Comparison of ENCODE assay signal across 22 cellular contexts in the genomic region with DNA sequence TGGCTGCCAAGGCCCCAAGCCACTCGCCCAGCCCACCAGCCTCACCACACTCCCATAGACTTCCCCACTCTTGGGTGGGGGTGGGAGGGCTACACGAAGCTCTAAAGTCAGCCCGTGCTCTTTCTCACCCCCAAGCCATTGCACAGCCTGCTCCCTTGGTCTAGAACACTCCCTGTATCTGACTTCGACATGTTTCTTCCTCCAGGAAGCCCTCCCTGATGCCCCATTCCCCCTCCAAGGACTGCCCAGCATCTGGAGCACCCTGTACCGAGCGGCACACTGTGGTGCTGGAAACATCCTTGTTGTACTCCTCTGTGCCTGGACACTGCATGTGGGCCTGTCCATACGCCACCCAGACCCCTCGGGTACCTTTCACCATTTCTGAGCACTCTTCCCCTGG. TPM values are rescaled to one million over a fixed set of nuclear protein-coding genes. Genes with fewer than 3 reads are reported as not detected.
A peak's percentile ranks its signal among the peaks of the same experiment; 100 is the strongest.
DNase-seq lines count a peak whose midpoint lies in the region; ATAC-seq and TF ChIP-seq lines count a peak whose summit lies in the region.
"Had no signal": no experiment of that assay in that cellular context is flagged by ENCODE, and none has a peak within 500 bp of the region (broad histone marks: within the 10 kb centered on the region; RNA-seq: fewer than 3 reads in every experiment).

No MANE protein-coding gene starts in this region.

- H3K9me3 Mint-ChIP-seq in WTC11, result no peaks in the 10 kb centered on the region
- H3K9me3 Mint-ChIP-seq in nephron progenitor cell, result no peaks in the 10 kb centered on the region
- H3K9me3 Mint-ChIP-seq: CD8-positive, alpha-beta T cell had no signal

- no peak for TF ChIP-seq CTCF in WTC11 (IDR thresholded peaks at IDR 0.05)
- no peak for TF ChIP-seq CTCF in coronary artery (IDR thresholded peaks at IDR 0.05)
- TF ChIP-seq CTCF in nephron progenitor cell (IDR thresholded peaks at IDR 0.05), result no peak

- H3K27ac Mint-ChIP-seq in WTC11, result 0 out of 2 replicates have a peak overlapping the region, but pooled peaks have one; percentile 52
- peak overlapping the region; percentile 86 for H3K27ac Mint-ChIP-seq in nephron progenitor cell
- H3K27ac Mint-ChIP-seq: B cell; CD8-positive, alpha-beta T cell had no signal

- POLR2A ChIA-PET in WTC11 (lab: Charles Lee), result no interaction called here

- H3K4me1 ChIP-seq in SJCRH30, result no peaks in the 10 kb centered on the region
- H3K4me1 ChIP-seq: Caco-2 had no signal

- H3K4me1 Mint-ChIP-seq in WTC11, result peaks cover 26% of the 10 kb centered on the region
- peaks cover 61% of the 10 kb centered on the region for H3K4me1 Mint-ChIP-seq in nephron progenitor cell
- H3K4me1 Mint-ChIP-seq: B cell had no signal

- no peak overlapping the region for H3K27ac ChIP-seq in coronary artery
- no peak overlapping the region for H3K27ac ChIP-seq in SJCRH30
- H3K27ac ChIP-seq: C4-2B, KMS-11 had no signal

- H3K4me3 ChIP-seq in coronary artery (no peak overlapping the region), SJCRH30 (no peak overlapping the region)
- H3K4me3 ChIP-seq: GM12878 had no signal

- H3K27me3 Mint-ChIP-seq in WTC11 (ENCODE audit: low read depth), result no peaks in the 10 kb centered on the region
- peaks cover 3% of the 10 kb centered on the region for H3K27me3 Mint-ChIP-seq in nephron progenitor cell (ENCODE audit: low read depth, poor library complexity)

- CTCF ChIA-PET in WTC11 (lab: Charles Lee), result interaction anchor here (0.8 to 2.8 kb wide), 6 partner anchors 8 to 194 kb away, joined by 3 to 15 read pairs (median 4); no protein-coding TSS in a partner anchor

- no peak overlapping the region for H3K4me3 Mint-ChIP-seq in WTC11
- no peak overlapping the region for H3K4me3 Mint-ChIP-seq in nephron progenitor cell
- H3K4me3 Mint-ChIP-seq: B cell; CD8-positive, alpha-beta T cell had no signal

- DNase-seq in WTC11 (ENCODE audit: low spot score) (no peak), coronary artery (ENCODE audit: low spot score) (peak; percentile 22), nephron progenitor cell (no peak), ureter (ENCODE audit: low spot score) (peak; percentile 18), SJCRH30 (no peak), SHP77 treated with DMSO at 0.1 percent for 48 hours (lab: John Stamatoyannopoulos, UW) (no peak)
- DNase-seq: Caco-2, GDM1, IMR-90, NCI-H1048, NCI-H1417, NCI-H2029 treated with DMSO at 0.1 percent for 48 hours, NCI-H446 treated with DMSO at 0.1 percent for 48 hours, NCI-H526, Right ventricle myocardium superior, RPMI8226 had no signal

- H3K9me3 ChIP-seq in SJCRH30 (replicated peaks), result no peaks in the 10 kb centered on the region
- H3K9me3 ChIP-seq: Caco-2 had no signal

- H3K36me3 ChIP-seq in SJCRH30, result no peaks in the 10 kb centered on the region

- ATAC-seq in WTC11, result no peak
- ATAC-seq in GM21825 (IDR thresholded peaks at IDR 0.05; ENCODE audit: unreplicated experiment), result no peak
- ATAC-seq: CD8-positive, alpha-beta T cell; GM12878 had no signal

- H3K36me3 Mint-ChIP-seq in WTC11 (no peaks in the 10 kb centered on the region), nephron progenitor cell (ENCODE audit: low read depth) (no peaks in the 10 kb centered on the region)
- H3K36me3 Mint-ChIP-seq: CD8-positive, alpha-beta T cell had no signal

- 0 out of 2 replicates have a peak, but pooled peaks cover 3% of the 10 kb centered on the region for H3K27me3 ChIP-seq in SJCRH30

TF ChIP-seq in WTC11, 78 proteins besides CTCF, POLR2A, EP300 and RAD21 (continues in another document):
- TF ChIP-seq MXD4 (CRISPR knock-in tag; IDR thresholded peaks at IDR 0.05; ENCODE audit: borderline replicate concordance) (no peak), ZNF121 (CRISPR knock-in tag; IDR thresholded peaks at IDR 0.05) (no peak), ELF4 (CRISPR knock-in tag; IDR thresholded peaks at IDR 0.05; ENCODE audit: low read depth) (no peak), ESRRA (CRISPR knock-in tag; IDR thresholded peaks at IDR 0.05; ENCODE audit: borderline replicate concordance) (no peak), JAZF1 (CRISPR knock-in tag; IDR thresholded peaks at IDR 0.05) (no peak), TEAD1 (CRISPR knock-in tag; IDR thresholded peaks at IDR 0.05) (no peak), FOXJ3 (CRISPR knock-in tag; IDR thresholded peaks at IDR 0.05; ENCODE audit: borderline replicate concordance) (no peak), ZNF138 (CRISPR knock-in tag; conservative IDR thresholded peaks at IDR 0.05) (no peak)
- TF ChIP-seq, protein P1, sequence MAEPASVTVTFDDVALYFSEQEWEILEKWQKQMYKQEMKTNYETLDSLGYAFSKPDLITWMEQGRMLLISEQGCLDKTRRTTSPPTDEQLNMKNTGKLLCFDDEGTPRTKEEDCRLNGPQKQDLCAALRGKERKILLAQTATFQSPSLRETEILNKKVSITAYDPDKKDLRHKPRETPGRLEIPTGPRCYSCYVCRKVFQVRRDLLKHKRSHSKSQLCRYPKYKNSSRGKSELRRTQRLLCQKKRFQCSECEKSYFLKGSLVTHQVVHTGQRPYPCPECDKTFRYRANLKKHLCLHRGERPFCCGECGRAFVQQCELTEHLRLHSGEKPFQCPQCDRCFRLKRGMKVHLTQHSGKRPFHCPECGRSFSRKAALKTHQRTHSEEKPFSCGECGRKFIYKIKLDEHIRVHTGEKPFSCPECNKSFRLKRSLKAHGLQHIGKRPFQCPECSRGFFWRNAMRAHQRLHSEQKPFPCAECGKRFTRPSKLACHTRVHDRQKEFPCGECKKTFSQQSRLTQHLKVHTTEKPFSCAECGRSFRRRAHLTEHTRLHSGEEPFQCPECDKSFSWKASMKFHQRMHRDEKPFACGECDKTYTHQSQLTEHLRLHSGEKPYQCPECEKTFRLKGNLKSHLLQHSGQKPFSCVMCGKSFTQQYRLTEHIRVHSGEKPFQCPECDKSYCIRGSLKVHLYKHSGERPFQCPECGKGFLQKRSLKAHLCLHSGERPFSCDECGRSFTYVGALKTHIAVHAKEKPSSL (CRISPR knock-in tag; conservative IDR thresholded peaks at IDR 0.05), result no peak
- TF ChIP-seq, protein P2, sequence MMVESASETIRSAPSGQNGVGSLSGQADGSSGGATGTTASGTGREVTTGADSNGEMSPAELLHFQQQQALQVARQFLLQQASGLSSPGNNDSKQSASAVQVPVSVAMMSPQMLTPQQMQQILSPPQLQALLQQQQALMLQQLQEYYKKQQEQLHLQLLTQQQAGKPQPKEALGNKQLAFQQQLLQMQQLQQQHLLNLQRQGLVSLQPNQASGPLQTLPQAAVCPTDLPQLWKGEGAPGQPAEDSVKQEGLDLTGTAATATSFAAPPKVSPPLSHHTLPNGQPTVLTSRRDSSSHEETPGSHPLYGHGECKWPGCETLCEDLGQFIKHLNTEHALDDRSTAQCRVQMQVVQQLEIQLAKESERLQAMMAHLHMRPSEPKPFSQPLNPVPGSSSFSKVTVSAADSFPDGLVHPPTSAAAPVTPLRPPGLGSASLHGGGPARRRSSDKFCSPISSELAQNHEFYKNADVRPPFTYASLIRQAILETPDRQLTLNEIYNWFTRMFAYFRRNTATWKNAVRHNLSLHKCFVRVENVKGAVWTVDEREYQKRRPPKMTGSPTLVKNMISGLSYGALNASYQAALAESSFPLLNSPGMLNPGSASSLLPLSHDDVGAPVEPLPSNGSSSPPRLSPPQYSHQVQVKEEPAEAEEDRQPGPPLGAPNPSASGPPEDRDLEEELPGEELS (CRISPR knock-in tag; IDR thresholded peaks at IDR 0.05), result no peak
- TF ChIP-seq, protein P3, sequence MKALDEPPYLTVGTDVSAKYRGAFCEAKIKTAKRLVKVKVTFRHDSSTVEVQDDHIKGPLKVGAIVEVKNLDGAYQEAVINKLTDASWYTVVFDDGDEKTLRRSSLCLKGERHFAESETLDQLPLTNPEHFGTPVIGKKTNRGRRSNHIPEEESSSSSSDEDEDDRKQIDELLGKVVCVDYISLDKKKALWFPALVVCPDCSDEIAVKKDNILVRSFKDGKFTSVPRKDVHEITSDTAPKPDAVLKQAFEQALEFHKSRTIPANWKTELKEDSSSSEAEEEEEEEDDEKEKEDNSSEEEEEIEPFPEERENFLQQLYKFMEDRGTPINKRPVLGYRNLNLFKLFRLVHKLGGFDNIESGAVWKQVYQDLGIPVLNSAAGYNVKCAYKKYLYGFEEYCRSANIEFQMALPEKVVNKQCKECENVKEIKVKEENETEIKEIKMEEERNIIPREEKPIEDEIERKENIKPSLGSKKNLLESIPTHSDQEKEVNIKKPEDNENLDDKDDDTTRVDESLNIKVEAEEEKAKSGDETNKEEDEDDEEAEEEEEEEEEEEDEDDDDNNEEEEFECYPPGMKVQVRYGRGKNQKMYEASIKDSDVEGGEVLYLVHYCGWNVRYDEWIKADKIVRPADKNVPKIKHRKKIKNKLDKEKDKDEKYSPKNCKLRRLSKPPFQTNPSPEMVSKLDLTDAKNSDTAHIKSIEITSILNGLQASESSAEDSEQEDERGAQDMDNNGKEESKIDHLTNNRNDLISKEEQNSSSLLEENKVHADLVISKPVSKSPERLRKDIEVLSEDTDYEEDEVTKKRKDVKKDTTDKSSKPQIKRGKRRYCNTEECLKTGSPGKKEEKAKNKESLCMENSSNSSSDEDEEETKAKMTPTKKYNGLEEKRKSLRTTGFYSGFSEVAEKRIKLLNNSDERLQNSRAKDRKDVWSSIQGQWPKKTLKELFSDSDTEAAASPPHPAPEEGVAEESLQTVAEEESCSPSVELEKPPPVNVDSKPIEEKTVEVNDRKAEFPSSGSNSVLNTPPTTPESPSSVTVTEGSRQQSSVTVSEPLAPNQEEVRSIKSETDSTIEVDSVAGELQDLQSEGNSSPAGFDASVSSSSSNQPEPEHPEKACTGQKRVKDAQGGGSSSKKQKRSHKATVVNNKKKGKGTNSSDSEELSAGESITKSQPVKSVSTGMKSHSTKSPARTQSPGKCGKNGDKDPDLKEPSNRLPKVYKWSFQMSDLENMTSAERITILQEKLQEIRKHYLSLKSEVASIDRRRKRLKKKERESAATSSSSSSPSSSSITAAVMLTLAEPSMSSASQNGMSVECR (CRISPR knock-in tag; IDR thresholded peaks at IDR 0.05; ENCODE audit: borderline replicate concordance), result no peak
- TF ChIP-seq, protein P4, sequence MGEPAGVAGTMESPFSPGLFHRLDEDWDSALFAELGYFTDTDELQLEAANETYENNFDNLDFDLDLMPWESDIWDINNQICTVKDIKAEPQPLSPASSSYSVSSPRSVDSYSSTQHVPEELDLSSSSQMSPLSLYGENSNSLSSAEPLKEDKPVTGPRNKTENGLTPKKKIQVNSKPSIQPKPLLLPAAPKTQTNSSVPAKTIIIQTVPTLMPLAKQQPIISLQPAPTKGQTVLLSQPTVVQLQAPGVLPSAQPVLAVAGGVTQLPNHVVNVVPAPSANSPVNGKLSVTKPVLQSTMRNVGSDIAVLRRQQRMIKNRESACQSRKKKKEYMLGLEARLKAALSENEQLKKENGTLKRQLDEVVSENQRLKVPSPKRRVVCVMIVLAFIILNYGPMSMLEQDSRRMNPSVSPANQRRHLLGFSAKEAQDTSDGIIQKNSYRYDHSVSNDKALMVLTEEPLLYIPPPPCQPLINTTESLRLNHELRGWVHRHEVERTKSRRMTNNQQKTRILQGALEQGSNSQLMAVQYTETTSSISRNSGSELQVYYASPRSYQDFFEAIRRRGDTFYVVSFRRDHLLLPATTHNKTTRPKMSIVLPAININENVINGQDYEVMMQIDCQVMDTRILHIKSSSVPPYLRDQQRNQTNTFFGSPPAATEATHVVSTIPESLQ (CRISPR knock-in tag; IDR thresholded peaks at IDR 0.05), result no peak

RNA-seq across cellular contexts. Expression of a gene that starts 49.4 kb away (rescaled TPM):
- total RNA-seq in WTC11 (2021) (0.16 to 0.24 TPM (median 0.21 TPM) in 3 replicates), ureter (26.6 TPM)
- total RNA-seq in SJCRH30 (2014; rRNA removed; shearing (Covaris generic)), result not detected in 2 replicates
- total RNA-seq: B cell; Caco-2; CD8-positive, alpha-beta T cell; IMR-90 had no signal

Comparison
In these comparisons a context has a peak if more than half of its experiments do, and no peak if none do; other contexts are left out.
1. DNase-seq: peak in coronary artery (single experiment) and ureter (single experiment); none in WTC11 (single experiment), nephron progenitor cell (single experiment), SJCRH30 (0 of 2) and SHP77 treated with DMSO at 0.1 percent for 48 hours (single experiment).
2. RNA of a gene that starts 49.4 kb away (total RNA-seq): 26.6 TPM in ureter (single experiment); 0.16 to 0.24 TPM in WTC11 and not detected in SJCRH30; every median in the first group is over 10 times any median in the second.